In genomic region chr6:19050765-19051164, GRCh38 we compare ENCODE assay signal across 26 cellular contexts.
"Had no signal": no experiment of that assay in that cellular context is flagged by ENCODE, and none has a peak within 500 bp of the region (broad histone marks: within the 10 kb centered on the region; RNA-seq: fewer than 3 reads in every experiment).

No MANE protein-coding gene starts in this region.

- H3K4me3 ChIP-seq: stomach, suprapubic skin, testis, thoracic aorta, thyroid gland, tibial artery, tibial nerve, transverse colon, upper lobe of left lung, upper lobe of right lung, uterus, vagina had no signal

- H3K9me3 ChIP-seq: suprapubic skin, testis, thoracic aorta, thyroid gland, transverse colon, upper lobe of right lung, uterus, vagina had no signal

- H3K4me1 ChIP-seq: stomach, suprapubic skin, testis, thyroid gland, tibial nerve, transverse colon, upper lobe of left lung, upper lobe of right lung, uterus, vagina had no signal

- H3K27me3 ChIP-seq: stomach, suprapubic skin, testis, thyroid gland, tibial artery, tibial nerve, transverse colon, upper lobe of left lung, upper lobe of right lung, uterus, vagina had no signal

- ATAC-seq: stimulated activated effector memory CD8-positive, alpha-beta T cell treated with anti-CD3 and anti-CD28 coated beads, Interleukin-12 subunit alpha, Interleukin-12 subunit beta, amount 100 ng/mL, for 72 hours; stimulated activated memory B cell treated with anti-CD40 and anti-IgM and Interleukin-4, amounts not matched to agents 10 μg/mL and 1 μg/mL and 100 μg/mL, for 72 hours; stimulated activated naive B cell treated with anti-CD40 and anti-IgM and Interleukin-4, amounts not matched to agents 10 μg/mL and 1 μg/mL and 100 μg/mL, for 72 hours; stimulated activated naive CD8-positive, alpha-beta T cell treated with anti-CD3 and anti-CD28 coated beads, Interleukin-15, amount 100 ng/mL, for 72 hours; upper lobe of right lung had no signal

- FAIRE-seq: urothelium cell line had no signal

- H3K36me3 ChIP-seq: stomach, suprapubic skin, thoracic aorta, thyroid gland, tibial artery, tibial nerve, transverse colon, upper lobe of left lung, upper lobe of right lung, uterus, vagina had no signal

- H3K27ac ChIP-seq: stomach, suprapubic skin, testis, thoracic aorta, thyroid gland, tibial artery, tibial nerve, transverse colon, upper lobe of left lung, upper lobe of right lung, uterus, vagina had no signal

- DNase-seq: stimulated activated CD4-positive, alpha-beta T cell treated with anti-CD3 and anti-CD28 coated beads, Interleukin-2, amount 100 ng/mL, for 48 hours; stimulated activated CD4-positive, alpha-beta T cell treated with anti-CD3 and anti-CD28 coated beads, Interleukin-4, amount 100 ng/mL, for 1 hour; stimulated activated CD4-positive, alpha-beta T cell treated with anti-CD3 and anti-CD28 coated beads, Interleukin-4, amount 100 ng/mL, for 24 hours; stimulated activated CD4-positive, alpha-beta T cell treated with anti-CD3 and anti-CD28 coated beads, Interleukin-4, amount 100 ng/mL, for 4 hours; stimulated activated CD8-positive, alpha-beta memory T cell treated with anti-CD3 and anti-CD28 coated beads, Interleukin-4, amount 100 ng/mL, for 48 hours; stimulated activated naive B cell treated with anti-CD40 and anti-IgM and Interleukin-4, amounts not matched to agents 10 μg/mL and 1 μg/mL and 100 μg/mL, for 72 hours; stimulated activated naive CD4-positive, alpha-beta T cell; stimulated activated naive CD4-positive, alpha-beta T cell treated with Interleukin-2 at 50 U/mL for 16 hours; stimulated activated naive CD8-positive, alpha-beta T cell treated with anti-CD3 and anti-CD28 coated beads, Interleukin-15, amount 100 ng/mL, for 72 hours; stomach; substantia nigra; testis; thyroid gland; tibial artery; transverse colon; trophoblast cell; upper lobe of right lung; uterus had no signal
